In genomic region chr13:110523838-110524237, GRCh38 we compare ENCODE assay signal across 16 cellular contexts. TPM values are rescaled to one million over a fixed set of nuclear protein-coding genes. Genes with fewer than 3 reads are reported as not detected.
DNase-seq lines count a peak whose midpoint lies in the region; ATAC-seq and TF ChIP-seq lines count a peak whose summit lies in the region.
"Had no signal": no experiment of that assay in that cellular context is flagged by ENCODE, and none has a peak within 500 bp of the region (broad histone marks: within the 10 kb centered on the region; RNA-seq: fewer than 3 reads in every experiment).

No MANE protein-coding gene starts in this region.

- intact Hi-C loops in sigmoid colon (cut with DNase I) = loop anchor here (5.0 kb wide), 1 partner anchor 33 kb away; no protein-coding TSS in a partner anchor

- H3K36me3 ChIP-seq in CD4-positive, CD25-positive, alpha-beta regulatory T cell (ENCODE audit: control insufficient read depth, insufficient read depth, low read length) = no peaks in the 10 kb centered on the region
- peaks cover 0 to 8% (median 0%) of the 10 kb centered on the region in 4 donors for H3K36me3 ChIP-seq in sigmoid colon

- no peak for DNase-seq in CD4-positive, CD25-positive, alpha-beta regulatory T cell
- DNase-seq in sigmoid colon (peak; percentile 58), DMS53 treated with DMSO at 0.1 percent for 48 hours (lab: John Stamatoyannopoulos, UW; ENCODE audit: unreplicated experiment) (no peak), amniotic stem cell (lab: John Stamatoyannopoulos, UW) (no peak)
- DNase-seq in stimulated activated CD4-positive, alpha-beta T cell treated with anti-CD3 and anti-CD28 coated beads, Interleukin-4, amount 100 ng/mL, for 24 hours = no peak
- DNase-seq: activated B cell treated with CpG ODN at 0.5 μM for 24 hours; activated T-cell treated with anti-CD3 and anti-CD28 coated beads, Interleukin-2, amount 50 U/mL, for 4 hours; SIG-M5; stimulated activated CD4-positive, alpha-beta T cell treated with anti-CD3 and anti-CD28 coated beads, Interleukin-15, amount 100 ng/mL, for 24 hours had no signal

- H3K27ac Mint-ChIP-seq in CD4-positive, CD25-positive, alpha-beta regulatory T cell = peak overlapping the region in 2 of 3 donors; percentile 10 to 46
- H3K27ac Mint-ChIP-seq: activated B cell treated with CpG ODN at 0.5 μM for 24 hours; activated CD8-positive, alpha-beta T cell treated with anti-CD3 and anti-CD28 coated beads for 36 hours; stimulated activated naive CD8-positive, alpha-beta T cell treated with anti-CD3 and anti-CD28 coated beads, Interleukin-15, Interleukin-2, amounts not matched to agents 100 ng/mL and 50 ng/mL, for 24 hours; T-helper 1 cell treated with Interleukin-12 subunit alpha and Interleukin-12 subunit beta and Interleukin-4 antibody, amounts not matched to agents 30 μg/mL and 1 μg/mL, for 36 hours had no signal

- no peaks in the 10 kb centered on the region for H3K9me3 ChIP-seq in CD4-positive, CD25-positive, alpha-beta regulatory T cell (ENCODE audit: control insufficient read depth in 2 of 2, low read length in 2 of 2)
- H3K9me3 ChIP-seq in sigmoid colon = no peaks in the 10 kb centered on the region

- no peaks in the 10 kb centered on the region for H3K27me3 ChIP-seq in CD4-positive, CD25-positive, alpha-beta regulatory T cell (ENCODE audit: control insufficient read depth, insufficient read depth, low read length)
- H3K27me3 ChIP-seq in layer of hippocampus (ENCODE audit: control insufficient read depth, insufficient read depth, low read length) = no peaks in the 10 kb centered on the region
- no peaks in the 10 kb centered on the region for H3K27me3 ChIP-seq in sigmoid colon

- TF ChIP-seq CTCF in VCaP (conservative IDR thresholded peaks at IDR 0.05) (no peak), sigmoid colon (IDR thresholded peaks at IDR 0.05) (no peak)

- WGBS in sigmoid colon, 2 donors = 71 to 88% methylated on average over 14 of the region's 14 CpGs

- TF ChIP-seq EP300 in sigmoid colon (IDR thresholded peaks at IDR 0.05) = no peak

- no peak for ATAC-seq in CD4-positive, CD25-positive, alpha-beta regulatory T cell (ENCODE audit: low read depth in 2 of 2)
- no peak for ATAC-seq in HG03097 (IDR thresholded peaks at IDR 0.05; ENCODE audit: low FRiP score, unreplicated experiment)

- H3K36me3 Mint-ChIP-seq in CD4-positive, CD25-positive, alpha-beta regulatory T cell = peaks cover 6% of the 10 kb centered on the region
- H3K36me3 Mint-ChIP-seq: activated naive CD4-positive, alpha-beta T cell treated with anti-CD3 and anti-CD28 coated beads, Interleukin-2, amount 50 U/mL, for 72 hours had no signal

- no peak overlapping the region for H3K4me3 ChIP-seq in CD4-positive, CD25-positive, alpha-beta regulatory T cell (ENCODE audit: low read depth, low read length)
- no peak overlapping the region for H3K4me3 ChIP-seq in sigmoid colon

- H3K4me3 Mint-ChIP-seq in CD4-positive, CD25-positive, alpha-beta regulatory T cell = no peak overlapping the region
- H3K4me3 Mint-ChIP-seq: activated B cell treated with CpG ODN at 0.5 μM for 24 hours; activated CD8-positive, alpha-beta T cell treated with anti-CD3 and anti-CD28 coated beads for 36 hours; stimulated activated naive CD8-positive, alpha-beta T cell treated with anti-CD3 and anti-CD28 coated beads, Interleukin-15, Interleukin-2, amounts not matched to agents 100 ng/mL and 50 ng/mL, for 24 hours; T-helper 1 cell treated with Interleukin-12 subunit alpha and Interleukin-12 subunit beta and Interleukin-4 antibody, amounts not matched to agents 30 μg/mL and 1 μg/mL, for 36 hours had no signal

- TF ChIP-seq POLR2A in sigmoid colon (IDR thresholded peaks at IDR 0.05) = no peak

- H3K27ac ChIP-seq in CD4-positive, CD25-positive, alpha-beta regulatory T cell (ENCODE audit: insufficient read depth, low read length, poor library complexity, severe bottlenecking) = no peak overlapping the region
- H3K27ac ChIP-seq in VCaP (peak overlapping the region; percentile 94), layer of hippocampus (ENCODE audit: low read depth, low read length) (peak overlapping the region; percentile 40), sigmoid colon (peak overlapping the region; percentile 31 to 66 (median 55))

- H3K27me3 Mint-ChIP-seq in CD4-positive, CD25-positive, alpha-beta regulatory T cell = no peaks in the 10 kb centered on the region
- H3K27me3 Mint-ChIP-seq: activated B cell treated with CpG ODN at 0.5 μM for 24 hours; stimulated activated naive CD8-positive, alpha-beta T cell treated with anti-CD3 and anti-CD28 coated beads, Interleukin-15, Interleukin-2, amounts not matched to agents 100 ng/mL and 50 ng/mL, for 24 hours had no signal

- peaks cover 13% of the 10 kb centered on the region for H3K4me1 ChIP-seq in CD4-positive, CD25-positive, alpha-beta regulatory T cell (ENCODE audit: control insufficient read depth, insufficient read depth, low read length, poor library complexity, severe bottlenecking)
- H3K4me1 ChIP-seq in sigmoid colon = peaks cover 0 to 70% (median 43%) of the 10 kb centered on the region in 4 donors

- H3K4me1 Mint-ChIP-seq in CD4-positive, CD25-positive, alpha-beta regulatory T cell = peaks cover 0 to 31% (median 2%) of the 10 kb centered on the region in 4 donors

- H3K9me3 Mint-ChIP-seq in CD4-positive, CD25-positive, alpha-beta regulatory T cell = no peaks in the 10 kb centered on the region
- H3K9me3 Mint-ChIP-seq: activated B cell treated with CpG ODN at 0.5 μM for 24 hours; activated CD8-positive, alpha-beta T cell treated with anti-CD3 and anti-CD28 coated beads for 36 hours; activated naive CD4-positive, alpha-beta T cell treated with anti-CD3 and anti-CD28 coated beads, Interleukin-2, amount 50 U/mL, for 72 hours; activated T-cell treated with anti-CD3 and anti-CD28 coated beads, Interleukin-2, amount 50 U/mL, for 4 hours; stimulated activated naive CD8-positive, alpha-beta T cell treated with anti-CD3 and anti-CD28 coated beads, Interleukin-15, Interleukin-2, amounts not matched to agents 100 ng/mL and 50 ng/mL, for 24 hours; T-helper 1 cell treated with Interleukin-12 subunit alpha and Interleukin-12 subunit beta and Interleukin-4 antibody, amounts not matched to agents 30 μg/mL and 1 μg/mL, for 36 hours had no signal

RNA-seq across cellular contexts. Expression of gene RAB20, which starts 37.7 kb away (rescaled TPM):
- total RNA-seq in CD4-positive, CD25-positive, alpha-beta regulatory T cell = not detected
- polyA plus RNA-seq in CD4-positive, CD25-positive, alpha-beta regulatory T cell = 1 to 10 TPM; 1.2 to 4.7 (median 2.4) TPM
- 10 to 100 TPM in 3 of 4 donors, 1 to 10 TPM in 1; 6.9 to 21.3 (median 15.1) TPM for total RNA-seq in sigmoid colon
- polyA plus RNA-seq in sigmoid colon = 10 to 100 TPM; 48.8 to 61.7 (median 59.5) TPM
